Comparison of ENCODE assay signal across 2 cellular contexts in the genomic region with DNA sequence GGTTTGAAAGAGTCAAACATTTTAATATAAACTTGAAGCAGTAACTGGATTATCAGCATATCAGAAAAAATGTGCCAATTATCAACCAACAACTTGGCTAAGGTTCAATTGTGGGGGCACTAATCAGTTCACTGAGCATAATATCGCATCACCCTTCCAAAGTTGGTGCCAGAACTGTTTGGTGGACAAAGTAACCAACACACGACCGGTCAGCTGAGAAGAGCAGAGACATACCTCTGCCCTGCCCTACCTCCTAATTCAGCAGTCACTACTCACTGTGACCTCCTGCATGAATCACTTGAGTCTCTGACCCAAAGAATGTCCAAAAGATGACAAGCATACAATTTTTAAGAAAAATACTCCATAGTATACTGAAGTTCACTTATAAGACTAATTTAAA.
TF ChIP-seq lines count a peak whose summit lies in the region.

No MANE protein-coding gene starts in this region.

TF ChIP-seq in IMR-90, 13 proteins besides CTCF, POLR2A, EP300 and RAD21:
- TF ChIP-seq MAFK (IDR thresholded peaks at IDR 0.05; ENCODE audit: low read depth, low read length) = no peak
- no peak for TF ChIP-seq RFX5 (IDR thresholded peaks at IDR 0.05; ENCODE audit: low read depth, low read length)
- no peak for TF ChIP-seq CEBPB (IDR thresholded peaks at IDR 0.05; ENCODE audit: low read depth, low read length)
- no peak for TF ChIP-seq MAZ (IDR thresholded peaks at IDR 0.05; ENCODE audit: borderline replicate concordance, low read depth, low read length)
- TF ChIP-seq NFE2L2 (IDR thresholded peaks at IDR 0.05; ENCODE audit: low read depth, low read length) = no peak
- no peak for TF ChIP-seq CHD1 (IDR thresholded peaks at IDR 0.05; ENCODE audit: low read depth, low read length)
- TF ChIP-seq SMC3 (IDR thresholded peaks at IDR 0.05; ENCODE audit: low read depth, low read length) = no peak
- no peak for TF ChIP-seq RCOR1 (IDR thresholded peaks at IDR 0.05; ENCODE audit: insufficient replicate concordance, low read length)
- no peak for TF ChIP-seq BHLHE40 (IDR thresholded peaks at IDR 0.05; ENCODE audit: low read depth, low read length)
- no peak for TF ChIP-seq MXI1 (IDR thresholded peaks at IDR 0.05; ENCODE audit: borderline replicate concordance, low read depth, low read length)
- no peak for TF ChIP-seq USF2 (IDR thresholded peaks at IDR 0.05; ENCODE audit: low read depth, low read length)
- TF ChIP-seq, protein P1, sequence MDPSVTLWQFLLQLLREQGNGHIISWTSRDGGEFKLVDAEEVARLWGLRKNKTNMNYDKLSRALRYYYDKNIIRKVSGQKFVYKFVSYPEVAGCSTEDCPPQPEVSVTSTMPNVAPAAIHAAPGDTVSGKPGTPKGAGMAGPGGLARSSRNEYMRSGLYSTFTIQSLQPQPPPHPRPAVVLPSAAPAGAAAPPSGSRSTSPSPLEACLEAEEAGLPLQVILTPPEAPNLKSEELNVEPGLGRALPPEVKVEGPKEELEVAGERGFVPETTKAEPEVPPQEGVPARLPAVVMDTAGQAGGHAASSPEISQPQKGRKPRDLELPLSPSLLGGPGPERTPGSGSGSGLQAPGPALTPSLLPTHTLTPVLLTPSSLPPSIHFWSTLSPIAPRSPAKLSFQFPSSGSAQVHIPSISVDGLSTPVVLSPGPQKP (IDR thresholded peaks at IDR 0.05; ENCODE audit: borderline replicate concordance, low read depth, low read length) = no peak
- TF ChIP-seq FOS (IDR thresholded peaks at IDR 0.05; ENCODE audit: low read depth, low read length) = no peak

TF ChIP-seq in H1, 55 proteins besides CTCF, POLR2A, EP300 and RAD21:
- TF ChIP-seq MAFK (IDR thresholded peaks at IDR 0.05; ENCODE audit: low read depth, low read length) = no peak
- TF ChIP-seq FOSL1 (IDR thresholded peaks at IDR 0.05; ENCODE audit: insufficient read depth, low read depth, low read length) = no peak
- no peak for TF ChIP-seq CEBPB (IDR thresholded peaks at IDR 0.05; ENCODE audit: low read depth, low read length)
- TF ChIP-seq JUND (IDR thresholded peaks at IDR 0.05; ENCODE audit: low read length) = no peak
- no peak for TF ChIP-seq TAF7 (optimal IDR thresholded peaks at IDR 0.05; ENCODE audit: borderline replicate concordance, low read depth, low read length)
- TF ChIP-seq ZNF274 (IDR thresholded peaks at IDR 0.05; ENCODE audit: borderline replicate concordance, extremely low read depth, low read length) = no peak
- no peak for TF ChIP-seq RNF2 (IDR thresholded peaks at IDR 0.05; ENCODE audit: borderline replicate concordance, low read depth, low read length, missing control alignments, poor library complexity, severe bottlenecking)
- no peak for TF ChIP-seq NANOG (IDR thresholded peaks at IDR 0.05; ENCODE audit: insufficient read depth, low read depth, low read length, poor library complexity, severe bottlenecking)
- TF ChIP-seq YY1 (IDR thresholded peaks at IDR 0.05; ENCODE audit: low read depth, low read length) = no peak
- no peak for TF ChIP-seq NRF1 (IDR thresholded peaks at IDR 0.05; ENCODE audit: low read depth, low read length)
- TF ChIP-seq SRF (IDR thresholded peaks at IDR 0.05; ENCODE audit: low read depth, low read length) = no peak
- no peak for TF ChIP-seq SAP30 (IDR thresholded peaks at IDR 0.05; ENCODE audit: insufficient read depth, insufficient replicate concordance, low read length)
- TF ChIP-seq KDM5A (IDR thresholded peaks at IDR 0.05; ENCODE audit: low read length) = no peak
- no peak for TF ChIP-seq BRCA1 (IDR thresholded peaks at IDR 0.05; ENCODE audit: low read depth, low read length)
- TF ChIP-seq CREB1 (IDR thresholded peaks at IDR 0.05) = no peak
- no peak for TF ChIP-seq EZH2 (IDR thresholded peaks at IDR 0.05; ENCODE audit: low read depth, low read length, severe bottlenecking)
